Comparison of ENCODE assay signal across 8 cellular contexts in the genomic region with DNA sequence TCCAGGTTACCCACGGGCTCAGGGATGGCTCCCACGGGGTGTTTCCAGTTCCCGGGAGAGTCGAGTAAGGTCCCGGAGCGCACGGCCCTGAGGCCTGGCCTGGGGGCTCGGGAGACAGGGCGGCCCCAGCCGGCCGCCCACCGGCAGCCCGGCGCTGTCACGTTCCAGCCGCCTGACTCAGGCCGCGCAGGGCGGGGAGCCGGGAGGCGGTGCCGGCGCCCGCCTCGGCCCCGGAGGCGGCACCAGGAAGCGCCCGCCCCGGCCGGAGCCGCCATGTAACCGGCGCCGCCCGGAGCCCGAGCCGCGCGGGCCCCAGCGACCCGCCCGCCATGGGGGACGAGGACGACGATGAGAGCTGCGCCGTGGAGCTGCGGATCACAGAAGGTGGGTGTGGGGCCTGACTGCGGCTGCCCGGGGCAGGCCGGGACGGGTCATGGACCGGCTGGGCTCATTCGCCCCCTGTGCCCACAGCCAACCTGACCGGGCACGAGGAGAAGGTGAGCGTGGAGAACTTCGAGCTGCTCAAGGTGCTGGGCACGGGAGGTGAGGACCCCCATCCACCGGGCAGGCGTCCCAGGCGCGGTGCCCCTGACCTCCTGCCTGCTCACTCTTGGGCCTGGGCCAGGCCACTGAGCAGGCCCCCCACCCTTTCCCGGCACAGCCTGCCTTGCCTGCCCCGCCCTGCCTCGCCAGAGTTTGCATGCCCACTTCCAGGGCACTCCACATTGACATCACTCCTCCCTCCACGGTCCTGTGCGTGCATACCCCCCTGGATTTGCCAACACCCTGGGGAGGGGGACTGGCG. TPM values are rescaled to one million over a fixed set of nuclear protein-coding genes. Genes with fewer than 3 reads are reported as not detected.
DNase-seq lines count a peak whose midpoint lies in the region; ATAC-seq and TF ChIP-seq lines count a peak whose summit lies in the region.

A gene (plus strand): TSS at position 256 of the 805 bp plus-strand sequence. CDS start 74 bp downstream, at position 330.

- peak; percentile 42 for DNase-seq in COR-L47 (lab: John Stamatoyannopoulos, UW)
- DNase-seq in NB4 (ENCODE audit: low read depth) = peak; percentile 77
- peak; percentile 84 for DNase-seq in activated CD8-positive, alpha-beta memory T cell treated with anti-CD3 and anti-CD28 coated beads for 24 hours
- DNase-seq in lung microvascular endothelial cell (ENCODE audit: low read depth in 2 of 2) = peak; percentile 61 to 71
- peak; percentile 66 for DNase-seq in stimulated activated CD8-positive, alpha-beta memory T cell treated with anti-CD3 and anti-CD28 coated beads, Interleukin-4, amount 100 ng/mL, for 48 hours

- peak within 1 kb of the TSS; percentile 74 for H3K4me3 ChIP-seq in NB4 (ENCODE audit: low read depth, low read length)

- peak; percentile 71 for TF ChIP-seq POLR2A in NB4 (IDR thresholded peaks at IDR 0.05; ENCODE audit: extremely low read depth, insufficient read length)

- in situ Hi-C loops in endometrial microvascular endothelial cells (cut with HindIII; ENCODE audit: inconsistent ontology term, low pct_unique_long_range_greater_than_20kb, low sequenced_read_pairs) = no loop called here

- ATAC-seq in GM19463 (IDR thresholded peaks at IDR 0.05; ENCODE audit: unreplicated experiment) (peak; percentile 65), HG03139 (IDR thresholded peaks at IDR 0.05; ENCODE audit: unreplicated experiment) (no peak)

- TF ChIP-seq CTCF in NB4 (IDR thresholded peaks at IDR 0.05; ENCODE audit: low read depth, low read length) = no peak

RNA-seq across cellular contexts. Expression of the gene that starts here (rescaled TPM):
- 69.0 TPM for total RNA-seq in endometrial microvascular endothelial cells (ENCODE audit: inconsistent ontology term)
- total RNA-seq in lung microvascular endothelial cell = 21.4 and 24.8 TPM in 2 replicates
